ENCODE assay signal across 15 cellular contexts in the genomic region with DNA sequence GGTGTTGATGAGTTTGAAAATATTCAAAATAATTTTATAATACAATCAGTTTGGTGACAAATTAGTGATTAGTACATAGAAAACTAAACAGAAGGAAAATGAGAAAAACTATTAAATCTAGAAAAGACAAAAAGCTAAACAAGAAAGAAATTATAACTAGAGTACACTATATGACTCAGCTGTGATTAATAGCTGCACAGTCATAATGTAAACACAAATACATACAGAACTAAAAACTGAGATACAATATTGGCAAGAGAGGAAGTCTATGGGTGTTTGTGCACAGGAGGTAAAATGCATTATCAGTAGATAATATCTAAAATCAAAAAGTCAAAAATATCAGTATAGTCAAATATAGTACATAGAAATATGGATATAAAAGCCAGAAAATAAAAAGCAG.
"Had no signal": no experiment of that assay in that cellular context is flagged by ENCODE, and none has a peak within 500 bp of the region (broad histone marks: within the 10 kb centered on the region; RNA-seq: fewer than 3 reads in every experiment).

No MANE protein-coding gene starts in this region.

- H3K4me1 ChIP-seq: esophagus squamous epithelium, upper lobe of right lung had no signal

- H3K4me3 ChIP-seq: esophagus squamous epithelium, left ventricle myocardium inferior, upper lobe of right lung had no signal

- H3K9me3 ChIP-seq: esophagus squamous epithelium, left ventricle myocardium inferior, upper lobe of right lung had no signal

- H3K27me3 ChIP-seq: brain microvascular endothelial cell, upper lobe of right lung had no signal

- DNase-seq: activated CD8-positive, alpha-beta T cell treated with anti-CD3 and anti-CD28 coated beads for 36 hours; activated effector memory CD4-positive, alpha-beta T cell treated with Interleukin-2 at 50 U/mL for 16 hours; activated naive CD4-positive, alpha-beta T cell treated with anti-CD3 and anti-CD28 coated beads, Interleukin-2, amount 50 U/mL, for 16 hours; activated T-cell treated with anti-CD3 and anti-CD28 coated beads, Interleukin-2, amount 50 U/mL, for 24 hours; aorta; brain microvascular endothelial cell; effector CD8-positive, alpha-beta T cell; esophagus squamous epithelium; hypothalamus; left ventricle myocardium inferior; occipital lobe; retina; stimulated activated naive CD4-positive, alpha-beta T cell; T1000; upper lobe of right lung had no signal

- H3K27ac ChIP-seq: brain microvascular endothelial cell, esophagus squamous epithelium, left ventricle myocardium inferior, upper lobe of right lung had no signal

- H3K36me3 ChIP-seq: brain microvascular endothelial cell, esophagus squamous epithelium, left ventricle myocardium inferior, upper lobe of right lung had no signal

- ATAC-seq: activated CD8-positive, alpha-beta T cell treated with anti-CD3 and anti-CD28 coated beads for 36 hours; upper lobe of right lung had no signal
